ENCODE assay signal across 9 cellular contexts in genomic region chr20:46362931-46363872, GRCh38. TPM values are rescaled to one million over a fixed set of nuclear protein-coding genes. Genes with fewer than 3 reads are reported as not detected.
DNase-seq lines count a peak whose midpoint lies in the region; ATAC-seq and TF ChIP-seq lines count a peak whose summit lies in the region.
"Had no signal": no experiment of that assay in that cellular context is flagged by ENCODE, and none has a peak within 500 bp of the region (broad histone marks: within the 10 kb centered on the region; RNA-seq: fewer than 3 reads in every experiment).

No MANE protein-coding gene starts in this region.

- peak overlapping the region; percentile 82 for H3K4me3 Mint-ChIP-seq in activated naive CD8-positive, alpha-beta T cell treated with anti-CD3 and anti-CD28 coated beads, Interleukin-2, amount 50 U/mL, for 24 hours

- H3K9me3 Mint-ChIP-seq in activated naive CD8-positive, alpha-beta T cell treated with anti-CD3 and anti-CD28 coated beads, Interleukin-2, amount 50 U/mL, for 24 hours, result no peaks in the 10 kb centered on the region

- peaks cover 36% of the 10 kb centered on the region for H3K36me3 Mint-ChIP-seq in activated naive CD8-positive, alpha-beta T cell treated with anti-CD3 and anti-CD28 coated beads, Interleukin-2, amount 50 U/mL, for 24 hours (ENCODE audit: low read depth)

- ATAC-seq in GM18870 (IDR thresholded peaks at IDR 0.05; ENCODE audit: unreplicated experiment), result peak; percentile 28
- ATAC-seq in HG03175 (IDR thresholded peaks at IDR 0.05; ENCODE audit: unreplicated experiment), result peak; percentile 6
- ATAC-seq in activated naive CD8-positive, alpha-beta T cell treated with anti-CD3 and anti-CD28 coated beads, Interleukin-2, amount 50 U/mL, for 24 hours, result no peak
- no peak for ATAC-seq in lower lobe of right lung

- H3K27ac Mint-ChIP-seq in activated naive CD8-positive, alpha-beta T cell treated with anti-CD3 and anti-CD28 coated beads, Interleukin-2, amount 50 U/mL, for 24 hours, result peak overlapping the region; percentile 83

- DNase-seq in activated naive CD8-positive, alpha-beta T cell treated with anti-CD3 and anti-CD28 coated beads, Interleukin-2, amount 50 U/mL, for 24 hours, result no peak
- DNase-seq in lower lobe of right lung (no peak), uterus (no peak), mesenteric fat pad (ENCODE audit: low spot score) (no peak), HuH-7 (ENCODE audit: low spot score) (no peak), DMS79 (lab: John Stamatoyannopoulos, UW) (no peak)

- TF ChIP-seq POLR2A in uterus (IDR thresholded peaks at IDR 0.05), result peak in 1 of 2 donors; percentile 5

- intact Hi-C loops in lower lobe of right lung (cut with DNase I), result no loop called here
- intact Hi-C loops in uterus (cut with DNase I; ENCODE audit: low total_unique reads), result no loop called here

- H3K4me3 ChIP-seq in lower lobe of right lung (peak overlapping the region; percentile 99), uterus (peak overlapping the region; percentile 68 to 92)

- H3K27me3 ChIP-seq in lower lobe of right lung (ENCODE audit: low read depth), result no peaks in the 10 kb centered on the region
- H3K27me3 ChIP-seq in uterus, result no peaks in the 10 kb centered on the region

- H3K4me1 ChIP-seq in lower lobe of right lung (peaks cover 40% of the 10 kb centered on the region), uterus (peaks cover 0 to 10% of the 10 kb centered on the region in 2 donors)

- TF ChIP-seq CTCF in lower lobe of right lung (IDR thresholded peaks at IDR 0.05) (no peak), uterus (IDR thresholded peaks at IDR 0.05) (no peak)

- peak overlapping the region; percentile 99 for H3K27ac ChIP-seq in lower lobe of right lung
- peak overlapping the region; percentile 90 to 93 for H3K27ac ChIP-seq in uterus

- H3K9me3 ChIP-seq in lower lobe of right lung (no peaks in the 10 kb centered on the region), uterus (no peaks in the 10 kb centered on the region)

- peaks cover 84% of the 10 kb centered on the region for H3K4me1 Mint-ChIP-seq in activated naive CD8-positive, alpha-beta T cell treated with anti-CD3 and anti-CD28 coated beads, Interleukin-2, amount 50 U/mL, for 24 hours

- H3K27me3 Mint-ChIP-seq in activated naive CD8-positive, alpha-beta T cell treated with anti-CD3 and anti-CD28 coated beads, Interleukin-2, amount 50 U/mL, for 24 hours, result no peaks in the 10 kb centered on the region

- H3K36me3 ChIP-seq in lower lobe of right lung (peaks cover 52% of the 10 kb centered on the region), uterus (no peaks in the 10 kb centered on the region)

RNA-seq across cellular contexts. Expression of gene ELMO2, which starts 43.2 kb away (rescaled TPM):
- 61.9 TPM for total RNA-seq in lower lobe of right lung
- total RNA-seq in uterus, result 100 to 1,000 TPM in 1 of 4 donors, 10 to 100 TPM in 3; 18.5 to 112 (median 57.2) TPM
- 62.1 TPM for total RNA-seq in mesenteric fat pad

RNA-seq across cellular contexts. Expression of gene CDH22, which starts 54.9 kb away (rescaled TPM):
- 0.35 TPM for total RNA-seq in lower lobe of right lung
- under 1 TPM in 2 of 4 donors, not detected in 2; 0.48 to 0.49 TPM for total RNA-seq in uterus
- total RNA-seq in mesenteric fat pad, result 0.35 TPM
- total RNA-seq: activated CD8-positive, alpha-beta memory T cell treated with anti-CD3 and anti-CD28 coated beads for 36 hours had no signal

Comparison
In these comparisons a context has a peak if more than half of its experiments do, and no peak if none do; other contexts are left out.
1. ATAC-seq: peak in GM18870 (single experiment) and HG03175 (single experiment); none in activated naive CD8-positive, alpha-beta T cell treated with anti-CD3 and anti-CD28 coated beads, Interleukin-2, amount 50 U/mL, for 24 hours (single experiment) and lower lobe of right lung (0 of 2).